Comparison of ENCODE assay signal across 35 cellular contexts in the genomic region with DNA sequence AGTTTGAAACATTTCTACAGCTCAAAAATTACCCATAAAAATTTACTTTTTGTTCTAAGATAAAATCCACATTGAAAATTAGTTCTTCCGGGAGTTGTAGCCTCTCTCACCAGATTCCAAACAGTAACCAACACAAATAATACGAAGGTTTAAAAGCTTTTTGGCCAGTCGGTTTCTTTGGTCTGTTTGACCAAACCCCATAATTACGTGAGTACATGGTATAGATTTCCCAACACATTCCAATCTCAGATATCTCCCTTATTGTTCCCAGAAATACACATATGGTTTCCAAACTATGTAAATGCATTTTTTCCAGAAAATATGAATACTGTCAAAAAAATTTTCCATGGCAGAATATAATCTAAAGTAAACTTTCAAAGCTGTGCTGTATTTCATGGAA.
"Had no signal": no experiment of that assay in that cellular context is flagged by ENCODE, and none has a peak within 500 bp of the region (broad histone marks: within the 10 kb centered on the region; RNA-seq: fewer than 3 reads in every experiment).

No MANE protein-coding gene starts in this region.

- H3K9me3 ChIP-seq: MG63 had no signal

- H3K36me3 ChIP-seq: MG63 had no signal

- H3K27me3 ChIP-seq: MG63 had no signal

- DNase-seq: Kasumi-1, MG63, MM.1S, MV-4-11, NCI-H1048, NCI-H1092, NCI-H1092 treated with DMSO at 0.1 percent for 48 hours, NCI-H1105, NCI-H1105 treated with DMSO at 0.1 percent for 48 hours, NCI-H1417, NCI-H1417 treated with DMSO at 0.1 percent for 48 hours, NCI-H1436, NCI-H1436 treated with DMSO at 0.1 percent for 48 hours, NCI-H146, NCI-H1694, NCI-H1694 treated with DMSO at 0.1 percent for 48 hours, NCI-H187, NCI-H187 treated with DMSO at 0.1 percent for 48 hours, NCI-H1930, NCI-H2029, NCI-H2029 treated with DMSO at 0.1 percent for 48 hours, NCI-H2081, NCI-H2081 treated with DMSO at 0.1 percent for 48 hours, NCI-H2107, NCI-H2171, NCI-H2171 treated with DMSO at 0.1 percent for 48 hours, NCI-H2227 treated with DMSO at 0.1 percent for 48 hours, NCI-H226, NCI-H345, NCI-H446, NCI-H446 treated with DMSO at 0.1 percent for 48 hours, NCI-H510A, NCI-H510A treated with DMSO at 0.1 percent for 48 hours, NCI-H524, NCI-H524 treated with DMSO at 0.1 percent for 48 hours had no signal

- H3K4me3 ChIP-seq: MG63 had no signal
